13 cellular contexts compared by ENCODE assay signal in the genomic region with DNA sequence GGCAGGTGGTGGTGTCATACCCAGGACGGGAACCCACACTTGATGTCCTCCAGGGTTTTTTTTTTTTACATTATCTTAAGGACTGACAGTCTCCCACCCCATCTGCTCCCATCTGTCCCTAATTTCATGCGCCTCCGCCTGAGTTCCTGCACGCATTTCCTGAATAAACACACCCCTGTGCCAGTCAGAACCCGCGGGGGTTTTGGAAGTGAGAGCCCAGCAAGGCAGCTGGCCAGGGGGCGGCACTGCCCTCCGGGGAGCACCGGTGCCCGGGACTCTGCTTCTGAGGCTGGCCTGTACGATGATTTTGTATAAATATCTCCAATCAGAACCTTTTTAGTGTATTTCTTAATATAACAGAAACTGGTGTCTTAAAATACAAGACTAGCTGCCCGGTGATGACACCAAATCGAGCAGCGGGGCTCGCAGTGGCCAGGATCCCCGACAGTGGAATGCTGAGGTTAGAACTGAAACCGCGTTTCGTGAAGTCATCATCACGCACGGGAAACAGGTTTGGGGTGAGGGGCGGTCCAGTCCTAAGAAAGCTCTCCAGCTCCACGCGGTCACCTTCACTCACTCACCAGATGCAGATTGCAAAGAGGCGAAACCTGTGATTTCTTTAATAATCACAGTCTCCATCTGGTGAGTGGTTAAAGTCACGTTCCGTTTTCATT. TPM values are rescaled to one million over a fixed set of nuclear protein-coding genes. Genes with fewer than 3 reads are reported as not detected.
A peak's percentile ranks its signal among the peaks of the same experiment; 100 is the strongest.
DNase-seq lines count a peak whose midpoint lies in the region; ATAC-seq and TF ChIP-seq lines count a peak whose summit lies in the region.
"Had no signal": no experiment of that assay in that cellular context is flagged by ENCODE, and none has a peak within 500 bp of the region (broad histone marks: within the 10 kb centered on the region; RNA-seq: fewer than 3 reads in every experiment).

No MANE protein-coding gene starts in this region.

- H3K4me3 ChIP-seq in MG63: peak overlapping the region; percentile 27
- H3K4me3 ChIP-seq in gastrocnemius medialis: peak overlapping the region; percentile 26 to 57 (median 46)
- H3K4me3 ChIP-seq: A549 had no signal

- H3K9me3 ChIP-seq in MG63 (no peaks in the 10 kb centered on the region), gastrocnemius medialis (no peaks in the 10 kb centered on the region)
- H3K9me3 ChIP-seq: A549 had no signal

- TF ChIP-seq POLR2A in gastrocnemius medialis (IDR thresholded peaks at IDR 0.05): no peak

- peak; percentile 35 to 47 for ATAC-seq in gastrocnemius medialis
- no peak for ATAC-seq in GM18519 (IDR thresholded peaks at IDR 0.05; ENCODE audit: low FRiP score, unreplicated experiment)
- ATAC-seq in GM18498 (IDR thresholded peaks at IDR 0.05; ENCODE audit: unreplicated experiment): no peak

- peaks cover 16 to 17% of the 10 kb centered on the region in 2 donors for H3K4me1 ChIP-seq in gastrocnemius medialis
- H3K4me1 ChIP-seq: A549 had no signal

- no peaks in the 10 kb centered on the region for H3K27me3 ChIP-seq in MG63
- H3K27me3 ChIP-seq in gastrocnemius medialis: no peaks in the 10 kb centered on the region

- in situ Hi-C loops in gastrocnemius medialis (cut with MboI; ENCODE audit: low sequenced_read_pairs in 4 of 4): no loop called here

- intact Hi-C loops in gastrocnemius medialis (cut with DNase I; ENCODE audit: low total_unique reads): loop anchor here (5.0 kb wide), 1 partner anchor 60 kb away; no protein-coding TSS in a partner anchor

- peaks cover 23% of the 10 kb centered on the region for H3K36me3 ChIP-seq in MG63
- peaks cover 0 to 23% of the 10 kb centered on the region in 2 donors for H3K36me3 ChIP-seq in gastrocnemius medialis

- no peak for TF ChIP-seq CTCF in gastrocnemius medialis (IDR thresholded peaks at IDR 0.05 in 4 of 5, conservative IDR thresholded peaks at IDR 0.05 in 1 of 5)

- H3K27ac ChIP-seq in cingulate gyrus (ENCODE audit: low read depth, low read length) (peak overlapping the region; percentile 58), gastrocnemius medialis (peak overlapping the region; percentile 69 to 77 (median 70))
- H3K27ac ChIP-seq: A549 had no signal

- peak; percentile 1 for DNase-seq in NCI-H345 (lab: John Stamatoyannopoulos, UW)
- no peak for DNase-seq in NCI-H345 treated with DMSO at 0.1 percent for 48 hours (lab: John Stamatoyannopoulos, UW; ENCODE audit: unreplicated experiment)
- DNase-seq in MG63: peak; percentile 74
- DNase-seq in gastrocnemius medialis: no peak
- no peak for DNase-seq in stimulated activated CD4-positive, alpha-beta T cell treated with anti-CD3 and anti-CD28 coated beads, Interleukin-1b, Interleukin-23, amount 100 ng/mL, for 48 hours
- DNase-seq: aorta; H9; NCI-H774; stimulated activated CD8-positive, alpha-beta memory T cell treated with anti-CD3 and anti-CD28 coated beads, Interleukin-4, amount 100 ng/mL, for 48 hours had no signal

RNA-seq across cellular contexts. Expression of gene BNIP3, which starts 19.8 kb away (rescaled TPM):
- 93.6 and 107 TPM in 2 replicates for total RNA-seq in MG63 (2014; rRNA removed; shearing (Covaris generic); ENCODE audit: low replicate concordance)
- 1,000 to 10,000 TPM in 1 of 4 donors, 100 to 1,000 TPM in 3; 337 to 1,280 (median 583) TPM for total RNA-seq in gastrocnemius medialis

Comparison
In these comparisons a context has a peak if more than half of its experiments do, and no peak if none do; other contexts are left out.
1. DNase-seq: peak in NCI-H345 (single experiment) and MG63 (single experiment); none in NCI-H345 treated with DMSO at 0.1 percent for 48 hours (single experiment), gastrocnemius medialis (0 of 2) and stimulated activated CD4-positive, alpha-beta T cell treated with anti-CD3 and anti-CD28 coated beads, Interleukin-1b, Interleukin-23, amount 100 ng/mL, for 48 hours (single experiment).
2. ATAC-seq: peak in gastrocnemius medialis (2 of 2); none in GM18519 (single experiment) and GM18498 (single experiment).